Comparison of ENCODE assay signal across 17 cellular contexts in the genomic region with DNA sequence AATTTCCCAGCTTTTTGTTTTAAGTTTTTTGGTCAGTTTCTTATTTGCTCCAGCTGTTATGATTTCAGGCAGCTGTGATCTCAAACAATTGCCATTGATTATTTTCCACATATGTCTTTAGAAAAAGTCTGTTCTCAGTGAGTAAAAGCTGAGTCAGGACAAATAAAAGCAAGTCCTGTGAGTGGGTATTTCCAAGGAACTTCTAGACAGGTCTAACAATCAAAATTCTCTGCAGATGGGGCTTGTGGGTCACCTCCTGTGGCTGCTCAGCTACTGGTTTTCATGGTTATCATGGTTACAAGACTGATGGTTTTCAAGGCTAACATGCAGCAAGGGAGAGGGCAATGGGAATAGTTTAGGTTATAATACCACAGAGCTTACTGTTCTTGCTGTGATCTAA.
"Had no signal": no experiment of that assay in that cellular context is flagged by ENCODE, and none has a peak within 500 bp of the region (broad histone marks: within the 10 kb centered on the region; RNA-seq: fewer than 3 reads in every experiment).

No MANE protein-coding gene starts in this region.

- H3K9me3 ChIP-seq: esophagus muscularis mucosa, mucosa of descending colon, thyroid gland had no signal

- H3K36me3 Mint-ChIP-seq: type B pancreatic cell had no signal

- H3K27ac ChIP-seq: epithelial cell of prostate, esophagus muscularis mucosa, heart right ventricle, right atrium auricular region, suprapubic skin, thyroid gland had no signal

- H3K4me2 ChIP-seq: smooth muscle cell had no signal

- H3K36me3 ChIP-seq: esophagus muscularis mucosa, heart right ventricle, right atrium auricular region, suprapubic skin, thyroid gland had no signal

- H3K4me3 Mint-ChIP-seq: natural killer cell, neural crest cell, type B pancreatic cell had no signal

- H3K4me3 ChIP-seq: esophagus muscularis mucosa, heart right ventricle, mucosa of descending colon, right atrium auricular region, smooth muscle cell, suprapubic skin, thyroid gland had no signal

- ATAC-seq: heart right ventricle, left lobe of liver, mucosa of descending colon, natural killer cell had no signal

- H3K4me1 ChIP-seq: esophagus muscularis mucosa, heart right ventricle, right atrium auricular region, suprapubic skin, thyroid gland had no signal

- H3K27ac Mint-ChIP-seq: natural killer cell, type B pancreatic cell had no signal

- DNase-seq: effector memory CD4-positive, alpha-beta T cell; heart right ventricle; hypothalamus; kidney glomerular epithelial cell; mucosa of descending colon; natural killer cell; stimulated activated CD4-positive, alpha-beta T cell treated with anti-CD3 and anti-CD28 coated beads, Interleukin-2, amount 100 ng/mL, for 48 hours; stimulated activated naive CD4-positive, alpha-beta T cell treated with Interleukin-2 at 50 U/mL for 16 hours; thyroid gland had no signal

- H3K27me3 ChIP-seq: esophagus muscularis mucosa, heart right ventricle, right atrium auricular region, suprapubic skin, thyroid gland had no signal

- H3K4me1 Mint-ChIP-seq: natural killer cell, neural crest cell had no signal

- H3K27me3 Mint-ChIP-seq: type B pancreatic cell had no signal
